Comparison of ENCODE assay signal across 16 cellular contexts in the genomic region with DNA sequence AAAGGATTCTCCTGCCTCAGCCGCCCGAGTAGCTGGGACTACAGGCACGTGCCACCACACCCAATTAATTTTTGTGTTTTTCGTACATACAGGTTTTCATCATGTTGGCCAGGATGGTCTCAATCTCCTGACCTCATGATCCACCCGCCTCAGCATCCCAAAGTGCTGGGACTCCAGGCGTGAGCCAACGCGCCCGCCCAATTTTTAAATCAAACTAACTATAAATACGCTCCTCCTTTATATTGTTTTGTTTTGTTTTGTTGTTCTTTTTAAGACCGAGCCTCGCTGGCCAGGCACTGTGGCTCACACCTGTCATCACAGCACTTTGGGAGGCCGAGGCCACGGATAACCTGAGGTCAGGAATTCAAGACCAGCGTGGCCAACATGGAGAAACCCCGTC. TPM values are rescaled to one million over a fixed set of nuclear protein-coding genes. Genes with fewer than 3 reads are reported as not detected.
DNase-seq lines count a peak whose midpoint lies in the region; ATAC-seq and TF ChIP-seq lines count a peak whose summit lies in the region.
"Had no signal": no experiment of that assay in that cellular context is flagged by ENCODE, and none has a peak within 500 bp of the region (broad histone marks: within the 10 kb centered on the region; RNA-seq: fewer than 3 reads in every experiment).

No MANE protein-coding gene starts in this region.

- CTCF ChIA-PET in activated CD4-positive, alpha-beta T cell treated with anti-CD3 and anti-CD28 coated beads for 36 hours (lab: Charles Lee): interaction anchor here (0.8 to 1.5 kb wide), 3 partner anchors 12 to 38 kb away, joined by 3 to 4 read pairs (median 3); no protein-coding TSS in a partner anchor
- CTCF ChIA-PET in activated naive CD4-positive, alpha-beta T cell treated with anti-CD3 and anti-CD28 coated beads for 36 hours (lab: Charles Lee): interaction anchor here (1.0 to 2.0 kb wide), 2 partner anchors 9 to 12 kb away, joined by 3 to 10 read pairs; no protein-coding TSS in a partner anchor

- peaks cover 2% of the 10 kb centered on the region for H3K36me3 Mint-ChIP-seq in activated CD4-positive, alpha-beta T cell treated with anti-CD3 and anti-CD28 coated beads for 36 hours (ENCODE audit: low read depth)
- H3K36me3 Mint-ChIP-seq in activated naive CD4-positive, alpha-beta T cell treated with anti-CD3 and anti-CD28 coated beads for 36 hours (ENCODE audit: low read depth): peaks cover 3% of the 10 kb centered on the region
- peaks cover under 1% of the 10 kb centered on the region for H3K36me3 Mint-ChIP-seq in chondrocyte (ENCODE audit: low read depth)
- no peaks in the 10 kb centered on the region for H3K36me3 Mint-ChIP-seq in stimulated activated naive B cell treated with anti-CD40 and anti-IgM and Interleukin-4, amounts not matched to agents 10 μg/mL and 1 μg/mL and 100 μg/mL, for 72 hours
- H3K36me3 Mint-ChIP-seq in type B pancreatic cell: no peaks in the 10 kb centered on the region

- POLR2A ChIA-PET in activated CD4-positive, alpha-beta T cell treated with anti-CD3 and anti-CD28 coated beads for 36 hours (lab: Charles Lee): interaction anchor here (0.5 kb wide), 1 partner anchor 18 kb away, joined by 3 read pairs; no protein-coding TSS in a partner anchor

- H3K27ac Mint-ChIP-seq in activated CD4-positive, alpha-beta T cell treated with anti-CD3 and anti-CD28 coated beads for 36 hours: peak overlapping the region; percentile 31
- peak overlapping the region; percentile 63 for H3K27ac Mint-ChIP-seq in activated naive CD4-positive, alpha-beta T cell treated with anti-CD3 and anti-CD28 coated beads for 36 hours
- H3K27ac Mint-ChIP-seq in chondrocyte (ENCODE audit: unreplicated experiment) (no peak overlapping the region), type B pancreatic cell (no peak overlapping the region)
- H3K27ac Mint-ChIP-seq in stimulated activated naive B cell treated with anti-CD40 and anti-IgM and Interleukin-4, amounts not matched to agents 10 μg/mL and 1 μg/mL and 100 μg/mL, for 72 hours: peak overlapping the region; percentile 62
- H3K27ac Mint-ChIP-seq: B cell had no signal

- ATAC-seq in activated CD4-positive, alpha-beta T cell treated with anti-CD3 and anti-CD28 coated beads for 36 hours: no peak
- ATAC-seq in stimulated activated naive B cell treated with anti-CD40 and anti-IgM and Interleukin-4, amounts not matched to agents 10 μg/mL and 1 μg/mL and 100 μg/mL, for 72 hours (replicated peaks): no peak
- ATAC-seq: A549 had no signal

- no peak overlapping the region for H3K4me3 Mint-ChIP-seq in activated CD4-positive, alpha-beta T cell treated with anti-CD3 and anti-CD28 coated beads for 36 hours
- no peak overlapping the region for H3K4me3 Mint-ChIP-seq in activated naive CD4-positive, alpha-beta T cell treated with anti-CD3 and anti-CD28 coated beads for 36 hours
- no peak overlapping the region for H3K4me3 Mint-ChIP-seq in chondrocyte (ENCODE audit: unreplicated experiment)
- H3K4me3 Mint-ChIP-seq in stimulated activated naive B cell treated with anti-CD40 and anti-IgM and Interleukin-4, amounts not matched to agents 10 μg/mL and 1 μg/mL and 100 μg/mL, for 72 hours: no peak overlapping the region
- H3K4me3 Mint-ChIP-seq in type B pancreatic cell: no peak overlapping the region
- H3K4me3 Mint-ChIP-seq: B cell had no signal

- no peaks in the 10 kb centered on the region for H3K9me3 Mint-ChIP-seq in activated CD4-positive, alpha-beta T cell treated with anti-CD3 and anti-CD28 coated beads for 36 hours (ENCODE audit: low read depth)
- no peaks in the 10 kb centered on the region for H3K9me3 Mint-ChIP-seq in activated naive CD4-positive, alpha-beta T cell treated with anti-CD3 and anti-CD28 coated beads for 36 hours
- H3K9me3 Mint-ChIP-seq in chondrocyte (ENCODE audit: low read depth) (no peaks in the 10 kb centered on the region), type B pancreatic cell (no peaks in the 10 kb centered on the region)
- H3K9me3 Mint-ChIP-seq in stimulated activated naive B cell treated with anti-CD40 and anti-IgM and Interleukin-4, amounts not matched to agents 10 μg/mL and 1 μg/mL and 100 μg/mL, for 72 hours: no peaks in the 10 kb centered on the region
- H3K9me3 Mint-ChIP-seq: CD8-positive, alpha-beta memory T cell had no signal

- H3K4me1 Mint-ChIP-seq in activated CD4-positive, alpha-beta T cell treated with anti-CD3 and anti-CD28 coated beads for 36 hours: peaks cover 26% of the 10 kb centered on the region
- H3K4me1 Mint-ChIP-seq in activated naive CD4-positive, alpha-beta T cell treated with anti-CD3 and anti-CD28 coated beads for 36 hours (ENCODE audit: low read depth): peaks cover 41% of the 10 kb centered on the region
- H3K4me1 Mint-ChIP-seq in chondrocyte (ENCODE audit: low read depth) (peaks cover 28% of the 10 kb centered on the region), type B pancreatic cell (ENCODE audit: unreplicated experiment) (no peaks in the 10 kb centered on the region)
- peaks cover 0 to 8% of the 10 kb centered on the region in 2 donors for H3K4me1 Mint-ChIP-seq in stimulated activated naive B cell treated with anti-CD40 and anti-IgM and Interleukin-4, amounts not matched to agents 10 μg/mL and 1 μg/mL and 100 μg/mL, for 72 hours

- no peak for DNase-seq in activated CD4-positive, alpha-beta T cell treated with anti-CD3 and anti-CD28 coated beads for 36 hours
- DNase-seq in activated CD4-positive, alpha-beta T cell treated with anti-CD3 and anti-CD28 coated beads, Interleukin-2, amount 50 U/mL, for 48 hours: no peak
- DNase-seq in activated naive CD4-positive, alpha-beta T cell treated with anti-CD3 and anti-CD28 coated beads for 36 hours: no peak
- DNase-seq in activated naive CD4-positive, alpha-beta T cell treated with anti-CD3 and anti-CD28 coated beads, Interleukin-2, amount 50 U/mL, for 16 hours: no peak
- DNase-seq in chondrocyte (ENCODE audit: low spot score) (peak; percentile 46), iPS-NIHi11 (ENCODE audit: low spot score) (no peak), type B pancreatic cell (ENCODE audit: extremely low spot score, unreplicated experiment) (no peak)
- DNase-seq in stimulated activated naive B cell treated with anti-CD40 and anti-IgM and Interleukin-4, amounts not matched to agents 10 μg/mL and 1 μg/mL and 100 μg/mL, for 72 hours: no peak
- DNase-seq: CD8-positive, alpha-beta memory T cell; COR-L47; DMS 273 treated with DMSO at 0.1 percent for 48 hours; DMS53; DND-41; EL had no signal

- H3K27me3 Mint-ChIP-seq in activated CD4-positive, alpha-beta T cell treated with anti-CD3 and anti-CD28 coated beads for 36 hours: no peaks in the 10 kb centered on the region
- peaks cover 4% of the 10 kb centered on the region for H3K27me3 Mint-ChIP-seq in activated naive CD4-positive, alpha-beta T cell treated with anti-CD3 and anti-CD28 coated beads for 36 hours (ENCODE audit: low read depth)
- H3K27me3 Mint-ChIP-seq in chondrocyte (ENCODE audit: low read depth): no peaks in the 10 kb centered on the region
- H3K27me3 Mint-ChIP-seq in stimulated activated naive B cell treated with anti-CD40 and anti-IgM and Interleukin-4, amounts not matched to agents 10 μg/mL and 1 μg/mL and 100 μg/mL, for 72 hours: peaks cover 0 to 4% of the 10 kb centered on the region in 2 donors
- H3K27me3 Mint-ChIP-seq in type B pancreatic cell: no peaks in the 10 kb centered on the region

- intact Hi-C loops in activated CD4-positive, alpha-beta T cell treated with anti-CD3 and anti-CD28 coated beads for 36 hours (cut with DNase I, micrococcal nuclease): loop anchor here in 1 of 2 experiments (5.0 to 10.0 kb wide), 2 partner anchors 219 to 581 kb away; a partner anchor contains a TSS
- intact Hi-C loops in activated naive CD4-positive, alpha-beta T cell treated with anti-CD3 and anti-CD28 coated beads for 36 hours (cut with micrococcal nuclease): loop anchor here (2.0 to 5.0 kb wide), 2 partner anchors 235 to 586 kb away; no protein-coding TSS in a partner anchor

- TF ChIP-seq CTCF in chondrocyte (IDR thresholded peaks at IDR 0.05): no peak
- TF ChIP-seq CTCF in type B pancreatic cell (conservative IDR thresholded peaks at IDR 0.05): no peak

RNA-seq across cellular contexts. Expression of a gene that starts 1.9 kb away (rescaled TPM):
- total RNA-seq in activated CD4-positive, alpha-beta T cell treated with anti-CD3 and anti-CD28 coated beads for 36 hours: 100 to 1,000 TPM in 1 of 2 experiments, 10 to 100 TPM in 1; 93.5 to 125 TPM
- 10 to 100 TPM; 86.1 to 89.6 TPM for total RNA-seq in activated naive CD4-positive, alpha-beta T cell treated with anti-CD3 and anti-CD28 coated beads for 36 hours
- total RNA-seq in chondrocyte (58.4 to 78.9 TPM (median 67.8 TPM) in 3 replicates), type B pancreatic cell (ENCODE audit: low replicate concordance) (76.1 and 86.4 TPM in 2 replicates)

RNA-seq across cellular contexts. Expression of a gene that starts 33.4 kb away (rescaled TPM):
- 10 to 100 TPM; 67.2 to 77.1 TPM for total RNA-seq in activated CD4-positive, alpha-beta T cell treated with anti-CD3 and anti-CD28 coated beads for 36 hours
- 10 to 100 TPM; 54.7 to 56.8 TPM for total RNA-seq in activated naive CD4-positive, alpha-beta T cell treated with anti-CD3 and anti-CD28 coated beads for 36 hours
- total RNA-seq in chondrocyte (19.1 to 23.6 TPM (median 19.5 TPM) in 3 replicates), type B pancreatic cell (ENCODE audit: low replicate concordance) (26.5 and 29.8 TPM in 2 replicates)

RNA-seq across cellular contexts. Expression of a gene that starts 44.4 kb away (rescaled TPM):
- 10 to 100 TPM; 35.0 to 41.3 TPM for total RNA-seq in activated CD4-positive, alpha-beta T cell treated with anti-CD3 and anti-CD28 coated beads for 36 hours
- 10 to 100 TPM; 34.4 to 37.6 TPM for total RNA-seq in activated naive CD4-positive, alpha-beta T cell treated with anti-CD3 and anti-CD28 coated beads for 36 hours
- total RNA-seq in chondrocyte (40.2 to 42.6 TPM (median 42.1 TPM) in 3 replicates), type B pancreatic cell (ENCODE audit: low replicate concordance) (25.8 and 46.0 TPM in 2 replicates)

Comparison
In these comparisons a context has a peak if more than half of its experiments do, and no peak if none do; other contexts are left out.
1. H3K27ac Mint-ChIP-seq: peak in activated CD4-positive, alpha-beta T cell treated with anti-CD3 and anti-CD28 coated beads for 36 hours (single experiment), activated naive CD4-positive, alpha-beta T cell treated with anti-CD3 and anti-CD28 coated beads for 36 hours (single experiment) and stimulated activated naive B cell treated with anti-CD40 and anti-IgM and Interleukin-4, amounts not matched to agents 10 μg/mL and 1 μg/mL and 100 μg/mL, for 72 hours (single experiment); none in chondrocyte (single experiment) and type B pancreatic cell (single experiment).